In genomic region chr6:28349892-28350737, GRCh38 we compare ENCODE assay signal across 8 cellular contexts. TPM values are rescaled to one million over a fixed set of nuclear protein-coding genes. Genes with fewer than 3 reads are reported as not detected.
DNase-seq lines count a peak whose midpoint lies in the region; ATAC-seq and TF ChIP-seq lines count a peak whose summit lies in the region.

Gene ZKSCAN3, plus strand, starts transcription at chr6:28349947. Its CDS starts 9,640 bp downstream, at chr6:28359587.

- H3K27me3 ChIP-seq in BE2C, result peaks cover 19% of the 10 kb centered on the region

- TF ChIP-seq CTCF in BE2C (IDR thresholded peaks at IDR 0.05; ENCODE audit: low read depth, low read length), result no peak

- no peaks in the 10 kb centered on the region for H3K9me3 Mint-ChIP-seq in activated CD4-positive, alpha-beta T cell treated with anti-CD3 and anti-CD28 coated beads, Interleukin-2, amount 10 ng/mL, durations not matched to agents 24 days and 14 days

- intact Hi-C loops in activated CD4-positive, alpha-beta T cell treated with anti-CD3 and anti-CD28 coated beads, Interleukin-2, amount 10 ng/mL, durations not matched to agents 24 days and 14 days (cut with micrococcal nuclease), result loop anchor here (1.0 to 10.0 kb wide), 4 partner anchors 14 to 445 kb away; partner anchors contain the start of genes ZNF165, ZSCAN26 and ZSCAN31

- peak; percentile 83 for DNase-seq in BE2C
- peak; percentile 76 for DNase-seq in NCI-H510A treated with DMSO at 0.1 percent for 48 hours (lab: John Stamatoyannopoulos, UW)
- DNase-seq in activated CD4-positive, alpha-beta T cell treated with anti-CD3 and anti-CD28 coated beads, Interleukin-2, amount 10 ng/mL, durations not matched to agents 24 days and 14 days, result peak; percentile 96
- peak; percentile 66 for DNase-seq in dedifferentiated amniotic fluid mesenchymal stem cell (ENCODE audit: extremely low spot score)
- peak; percentile 85 for DNase-seq in left lobe of liver (ENCODE audit: low spot score)
- peak; percentile 76 to 77 for DNase-seq in stimulated activated CD4-positive, alpha-beta T cell treated with anti-CD3 and anti-CD28 coated beads, Interleukin-2, amount 100 ng/mL, for 48 hours

- H3K36me3 ChIP-seq in BE2C, result no peaks in the 10 kb centered on the region

- peaks cover 8% of the 10 kb centered on the region for H3K36me3 Mint-ChIP-seq in activated CD4-positive, alpha-beta T cell treated with anti-CD3 and anti-CD28 coated beads, Interleukin-2, amount 10 ng/mL, durations not matched to agents 24 days and 14 days (ENCODE audit: low read depth)

- H3K4me3 ChIP-seq in BE2C (ENCODE audit: low read depth, low read length), result peak within 1 kb of the TSS; percentile 83

- peaks cover 22% of the 10 kb centered on the region for H3K4me1 Mint-ChIP-seq in activated CD4-positive, alpha-beta T cell treated with anti-CD3 and anti-CD28 coated beads, Interleukin-2, amount 10 ng/mL, durations not matched to agents 24 days and 14 days

- no peaks in the 10 kb centered on the region for H3K4me1 ChIP-seq in BE2C

- no peaks in the 10 kb centered on the region for H3K9me3 ChIP-seq in BE2C

- peak within 1 kb of the TSS; percentile 91 for H3K27ac Mint-ChIP-seq in activated CD4-positive, alpha-beta T cell treated with anti-CD3 and anti-CD28 coated beads, Interleukin-2, amount 10 ng/mL, durations not matched to agents 24 days and 14 days

- H3K4me3 Mint-ChIP-seq in activated CD4-positive, alpha-beta T cell treated with anti-CD3 and anti-CD28 coated beads, Interleukin-2, amount 10 ng/mL, durations not matched to agents 24 days and 14 days, result peak within 1 kb of the TSS; percentile 98

- H3K27me3 Mint-ChIP-seq in activated CD4-positive, alpha-beta T cell treated with anti-CD3 and anti-CD28 coated beads, Interleukin-2, amount 10 ng/mL, durations not matched to agents 24 days and 14 days, result peaks cover 22% of the 10 kb centered on the region

- peak; percentile 95 for ATAC-seq in GM19025 (IDR thresholded peaks at IDR 0.05; ENCODE audit: low read depth, unreplicated experiment)
- ATAC-seq in HG03196 (IDR thresholded peaks at IDR 0.05; ENCODE audit: unreplicated experiment), result peak; percentile 93
- peak; percentile 99 for ATAC-seq in left lobe of liver

RNA-seq across cellular contexts. Expression of gene ZKSCAN3, which starts in this region (rescaled TPM):
- polyA plus RNA-seq in BE2C (2012; ENCODE audit: insufficient read depth, insufficient read length, low read depth), result 0.83 TPM
- total RNA-seq in activated CD4-positive, alpha-beta T cell treated with anti-CD3 and anti-CD28 coated beads, Interleukin-2, amount 10 ng/mL, durations not matched to agents 24 days and 14 days, result 2.7 and 2.9 TPM in 2 replicates
- 2.4 TPM for total RNA-seq in left lobe of liver

Comparison
In these comparisons a context has a peak if more than half of its experiments do, and no peak if none do; other contexts are left out.
1. Peak in every context shown above with its lines: DNase-seq, ATAC-seq and H3K4me3 ChIP-seq.